ENCODE assay signal across 8 cellular contexts in genomic region chr17:81513669-81514484, GRCh38. TPM values are rescaled to one million over a fixed set of nuclear protein-coding genes. Genes with fewer than 3 reads are reported as not detected.
DNase-seq lines count a peak whose midpoint lies in the region; TF ChIP-seq lines count a peak whose summit lies in the region.

No MANE protein-coding gene starts in this region.

- H3K27ac ChIP-seq in mesendoderm (ENCODE audit: low read depth, low read length), result peak overlapping the region; percentile 98
- H3K27ac ChIP-seq in substantia nigra (ENCODE audit: low read depth, low read length, poor library complexity, severe bottlenecking), result peak overlapping the region; percentile 94

- no peak overlapping the region for H2BK15ac ChIP-seq in mesendoderm (replicated peaks; ENCODE audit: low read depth)

- peak overlapping the region; percentile 76 for H3K9ac ChIP-seq in mesendoderm (ENCODE audit: low read length)

- H3K36me3 Mint-ChIP-seq in activated CD4-positive, alpha-beta memory T cell treated with anti-CD3 and anti-CD28 coated beads for 36 hours, result peaks cover 35% of the 10 kb centered on the region
- peaks cover 34% of the 10 kb centered on the region for H3K36me3 Mint-ChIP-seq in endothelial cell (ENCODE audit: low read depth, unreplicated experiment)

- no peaks in the 10 kb centered on the region for H3K9me3 Mint-ChIP-seq in activated CD4-positive, alpha-beta memory T cell treated with anti-CD3 and anti-CD28 coated beads for 36 hours
- H3K9me3 Mint-ChIP-seq in endothelial cell (ENCODE audit: unreplicated experiment), result no peaks in the 10 kb centered on the region

- peaks cover 5% of the 10 kb centered on the region for H3K79me1 ChIP-seq in mesendoderm (ENCODE audit: low read length)

- H3K23ac ChIP-seq in mesendoderm (ENCODE audit: low read length), result no peak overlapping the region

- H3K18ac ChIP-seq in mesendoderm (ENCODE audit: low read length), result peak overlapping the region; percentile 99

- no peaks in the 10 kb centered on the region for H3K27me3 ChIP-seq in mesendoderm (ENCODE audit: insufficient read depth, low read length, poor library complexity)

- H3K4me3 Mint-ChIP-seq in activated CD4-positive, alpha-beta memory T cell treated with anti-CD3 and anti-CD28 coated beads for 36 hours, result peak overlapping the region; percentile 82
- H3K4me3 Mint-ChIP-seq in endothelial cell (ENCODE audit: unreplicated experiment), result peak overlapping the region; percentile 86

- H2AK5ac ChIP-seq in mesendoderm (ENCODE audit: low read length), result peak overlapping the region; percentile 50

- no peaks in the 10 kb centered on the region for H3K27me3 Mint-ChIP-seq in activated CD4-positive, alpha-beta memory T cell treated with anti-CD3 and anti-CD28 coated beads for 36 hours
- peaks cover 35% of the 10 kb centered on the region for H3K27me3 Mint-ChIP-seq in endothelial cell (ENCODE audit: unreplicated experiment)

- intact Hi-C loops in activated CD4-positive, alpha-beta memory T cell treated with anti-CD3 and anti-CD28 coated beads for 36 hours (cut with micrococcal nuclease), result loop anchor here (1.0 to 2.0 kb wide), 4 partner anchors 39 to 347 kb away; partner anchors contain the start of genes BAHCC1, FAAP100 and P4HB

- TF ChIP-seq CTCF in endothelial cell (IDR thresholded peaks at IDR 0.05; ENCODE audit: unreplicated experiment), result no peak

- peak overlapping the region; percentile 32 for H2BK120ac ChIP-seq in mesendoderm (ENCODE audit: low read depth, low read length)

- peaks cover 30% of the 10 kb centered on the region for H3K4me1 Mint-ChIP-seq in activated CD4-positive, alpha-beta memory T cell treated with anti-CD3 and anti-CD28 coated beads for 36 hours (ENCODE audit: low read depth)
- H3K4me1 Mint-ChIP-seq in endothelial cell (ENCODE audit: unreplicated experiment), result peaks cover 35% of the 10 kb centered on the region

- H3K36me3 ChIP-seq in mesendoderm (ENCODE audit: control insufficient read depth, insufficient read depth, low read length), result peaks cover 23% of the 10 kb centered on the region

- POLR2A ChIA-PET in activated CD4-positive, alpha-beta memory T cell treated with anti-CD3 and anti-CD28 coated beads for 36 hours (lab: Charles Lee), result interaction anchor here (0.8 to 1.5 kb wide), 4 partner anchors 23 to 169 kb away, joined by 3 to 5 read pairs (median 4); partner anchors contain the start of genes ARL16 and HGS

- no peak overlapping the region for H4K5ac ChIP-seq in mesendoderm (ENCODE audit: low read length)

- H3K4me2 ChIP-seq in mesendoderm (ENCODE audit: low read length), result peak overlapping the region; percentile 15

- H4K8ac ChIP-seq in mesendoderm (ENCODE audit: low read depth, low read length), result peak overlapping the region; percentile 59

- WGBS in mesendoderm (ENCODE audit: extremely low coverage, insufficient coverage, low lambda C conversion rate), result no CpG with 5 or more reads among the region's 70 CpGs

- H3K56ac ChIP-seq in mesendoderm (ENCODE audit: low read length), result peak overlapping the region; percentile 87

- H3K79me2 ChIP-seq in mesendoderm (ENCODE audit: control insufficient read depth, insufficient read depth, low read length), result peaks cover 52% of the 10 kb centered on the region

- H2BK5ac ChIP-seq in mesendoderm (ENCODE audit: low read length), result peak overlapping the region; percentile 68

- peak overlapping the region; percentile 92 for H3K27ac Mint-ChIP-seq in activated CD4-positive, alpha-beta memory T cell treated with anti-CD3 and anti-CD28 coated beads for 36 hours
- H3K27ac Mint-ChIP-seq in endothelial cell (ENCODE audit: unreplicated experiment), result peak overlapping the region; percentile 90

- DNase-seq in NCI-H1436 (lab: John Stamatoyannopoulos, UW), result peak; percentile 59
- no peak for DNase-seq in NCI-H1436 treated with DMSO at 0.1 percent for 48 hours (lab: John Stamatoyannopoulos, UW)
- peak; percentile 35 for DNase-seq in MV-4-11 (lab: John Stamatoyannopoulos, UW)
- peak; percentile 65 for DNase-seq in activated CD4-positive, alpha-beta memory T cell treated with anti-CD3 and anti-CD28 coated beads for 36 hours
- peak; percentile 75 for DNase-seq in endothelial cell (ENCODE audit: low spot score)
- DNase-seq in mesendoderm, result peak; percentile 85
- peak in 29 of 49 donors; percentile 39 to 73 (median 63) for DNase-seq in substantia nigra (lab: John Stamatoyannopoulos, UW)
- DNase-seq in SKM-1 (lab: John Stamatoyannopoulos, UW; ENCODE audit: unreplicated experiment), result no peak

- peak overlapping the region; percentile 20 for H3K4me3 ChIP-seq in mesendoderm (ENCODE audit: low read length)

- H3K4ac ChIP-seq in mesendoderm (ENCODE audit: low read depth, low read length), result peak overlapping the region; percentile 100

- CTCF ChIA-PET in activated CD4-positive, alpha-beta memory T cell treated with anti-CD3 and anti-CD28 coated beads for 36 hours (lab: Charles Lee), result interaction anchor here (1.3 kb wide), 1 partner anchor 39 kb away, joined by 4 read pairs; the partner anchor contains the start of gene FAAP100

- H3K4me1 ChIP-seq in mesendoderm (ENCODE audit: control insufficient read depth, low read depth, low read length), result peaks cover 12% of the 10 kb centered on the region

RNA-seq across cellular contexts. Expression of gene ACTG1, which starts 1.3 kb away (rescaled TPM):
- total RNA-seq in activated CD4-positive, alpha-beta memory T cell treated with anti-CD3 and anti-CD28 coated beads for 36 hours, result 1,000 to 10,000 TPM; 3,773 to 3,928 TPM
- total RNA-seq in endothelial cell (ENCODE audit: unreplicated experiment), result 4,184 TPM
- polyA plus RNA-seq in mesendoderm (2013, experiment 1 of 2), result 9,422 TPM
- polyA plus RNA-seq in mesendoderm (2013, experiment 2 of 2), result 9,613 TPM

RNA-seq across cellular contexts. Expression of gene FSCN2, which starts 14.3 kb away (rescaled TPM):
- total RNA-seq in activated CD4-positive, alpha-beta memory T cell treated with anti-CD3 and anti-CD28 coated beads for 36 hours, result under 1 TPM; 0.33 to 0.46 TPM
- 1.5 TPM for total RNA-seq in endothelial cell (ENCODE audit: unreplicated experiment)
- polyA plus RNA-seq in mesendoderm (2013, experiment 1 of 2), result not detected
- polyA plus RNA-seq in mesendoderm (2013, experiment 2 of 2), result not detected

RNA-seq across cellular contexts. Expression of gene FAAP100, which starts 38.3 kb away (rescaled TPM):
- total RNA-seq in activated CD4-positive, alpha-beta memory T cell treated with anti-CD3 and anti-CD28 coated beads for 36 hours, result 10 to 100 TPM; 33.5 to 39.7 TPM
- total RNA-seq in endothelial cell (ENCODE audit: unreplicated experiment), result 40.6 TPM
- polyA plus RNA-seq in mesendoderm (2013, experiment 1 of 2), result 14.4 TPM
- polyA plus RNA-seq in mesendoderm (2013, experiment 2 of 2), result 14.8 TPM

Comparison
In these comparisons a context has a peak if more than half of its experiments do, and no peak if none do; other contexts are left out.
1. DNase-seq: peak in NCI-H1436 (single experiment), MV-4-11 (single experiment), activated CD4-positive, alpha-beta memory T cell treated with anti-CD3 and anti-CD28 coated beads for 36 hours (single experiment), endothelial cell (single experiment), mesendoderm (single experiment) and substantia nigra (29 of 49); none in NCI-H1436 treated with DMSO at 0.1 percent for 48 hours (single experiment) and SKM-1 (single experiment).